ENCODE assay signal across 1 cellular context in the genomic region with DNA sequence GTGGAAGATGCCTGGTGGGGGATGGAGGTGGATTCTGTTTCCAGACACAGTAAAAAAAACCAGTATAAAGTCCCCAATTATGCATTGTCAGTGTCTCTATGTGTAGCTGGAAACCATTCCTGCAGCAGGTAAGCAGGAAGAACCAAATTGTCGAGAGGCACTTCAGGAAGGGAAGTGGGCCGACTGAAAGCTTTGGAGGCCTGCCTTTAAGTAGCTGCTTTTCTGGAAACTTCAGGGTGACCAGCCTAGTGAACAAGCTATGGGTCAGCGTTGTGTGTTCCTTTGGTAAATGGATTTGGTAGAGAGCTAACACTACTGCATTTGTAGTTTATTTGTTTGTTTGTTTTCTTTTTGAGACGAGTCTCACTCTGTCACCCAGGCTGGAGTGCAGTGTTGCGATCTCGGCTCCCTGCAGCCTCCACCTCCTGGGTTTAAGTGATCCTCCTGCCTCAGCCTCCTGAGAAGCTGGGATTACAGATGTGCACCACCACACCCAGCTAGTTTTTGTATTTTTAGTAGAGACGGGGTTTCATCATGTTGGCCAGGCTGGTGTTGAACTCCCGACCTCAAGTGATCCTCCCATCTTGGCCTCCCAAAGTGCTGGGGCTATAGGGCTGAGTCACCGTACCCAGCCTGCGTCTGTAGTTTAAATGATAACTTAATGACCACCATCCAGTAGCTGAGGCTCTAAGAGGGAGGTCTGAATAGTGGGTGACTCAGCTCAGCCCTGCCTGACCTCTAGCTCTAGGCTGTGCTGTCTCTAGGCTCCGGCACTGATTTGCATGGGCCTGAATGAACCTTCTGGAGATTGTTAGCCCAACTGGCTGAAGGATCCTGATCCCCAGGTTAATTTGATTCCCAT.
A peak's percentile ranks its signal among the peaks of the same experiment; 100 is the strongest.
TF ChIP-seq lines count a peak whose summit lies in the region.

No MANE protein-coding gene starts in this region.

TF ChIP-seq in K562, 482 proteins besides CTCF, POLR2A, EP300 and RAD21 (continued from another document and continues in another):
- TF ChIP-seq, protein P1, sequence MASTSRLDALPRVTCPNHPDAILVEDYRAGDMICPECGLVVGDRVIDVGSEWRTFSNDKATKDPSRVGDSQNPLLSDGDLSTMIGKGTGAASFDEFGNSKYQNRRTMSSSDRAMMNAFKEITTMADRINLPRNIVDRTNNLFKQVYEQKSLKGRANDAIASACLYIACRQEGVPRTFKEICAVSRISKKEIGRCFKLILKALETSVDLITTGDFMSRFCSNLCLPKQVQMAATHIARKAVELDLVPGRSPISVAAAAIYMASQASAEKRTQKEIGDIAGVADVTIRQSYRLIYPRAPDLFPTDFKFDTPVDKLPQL (IDR thresholded peaks at IDR 0.05; ENCODE audit: extremely low read depth, insufficient read length), result no peak
- TF ChIP-seq TCF3 (CRISPR knock-in tag; IDR thresholded peaks at IDR 0.05), result peak; percentile 76
- TF ChIP-seq XRCC5 (IDR thresholded peaks at IDR 0.05; ENCODE audit: low read depth, low read length), result no peak
- no peak for TF ChIP-seq ZNF263 (CRISPR knock-in tag; IDR thresholded peaks at IDR 0.05; ENCODE audit: borderline replicate concordance)
- TF ChIP-seq FOXM1 (IDR thresholded peaks at IDR 0.05; ENCODE audit: low read depth), result peak; percentile 95
- no peak for TF ChIP-seq FOXM1 (CRISPR knock-in tag; IDR thresholded peaks at IDR 0.05; ENCODE audit: low read depth)
- 0 out of 2 replicates have a peak, but pooled peaks have one; percentile 54 for TF ChIP-seq ZNF589 (CRISPR knock-in tag; IDR thresholded peaks at IDR 0.05; ENCODE audit: low read depth)
- TF ChIP-seq, protein P2, sequence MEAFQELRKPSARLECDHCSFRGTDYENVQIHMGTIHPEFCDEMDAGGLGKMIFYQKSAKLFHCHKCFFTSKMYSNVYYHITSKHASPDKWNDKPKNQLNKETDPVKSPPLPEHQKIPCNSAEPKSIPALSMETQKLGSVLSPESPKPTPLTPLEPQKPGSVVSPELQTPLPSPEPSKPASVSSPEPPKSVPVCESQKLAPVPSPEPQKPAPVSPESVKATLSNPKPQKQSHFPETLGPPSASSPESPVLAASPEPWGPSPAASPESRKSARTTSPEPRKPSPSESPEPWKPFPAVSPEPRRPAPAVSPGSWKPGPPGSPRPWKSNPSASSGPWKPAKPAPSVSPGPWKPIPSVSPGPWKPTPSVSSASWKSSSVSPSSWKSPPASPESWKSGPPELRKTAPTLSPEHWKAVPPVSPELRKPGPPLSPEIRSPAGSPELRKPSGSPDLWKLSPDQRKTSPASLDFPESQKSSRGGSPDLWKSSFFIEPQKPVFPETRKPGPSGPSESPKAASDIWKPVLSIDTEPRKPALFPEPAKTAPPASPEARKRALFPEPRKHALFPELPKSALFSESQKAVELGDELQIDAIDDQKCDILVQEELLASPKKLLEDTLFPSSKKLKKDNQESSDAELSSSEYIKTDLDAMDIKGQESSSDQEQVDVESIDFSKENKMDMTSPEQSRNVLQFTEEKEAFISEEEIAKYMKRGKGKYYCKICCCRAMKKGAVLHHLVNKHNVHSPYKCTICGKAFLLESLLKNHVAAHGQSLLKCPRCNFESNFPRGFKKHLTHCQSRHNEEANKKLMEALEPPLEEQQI (IDR thresholded peaks at IDR 0.05), result peak; percentile 95
- TF ChIP-seq, protein P3, sequence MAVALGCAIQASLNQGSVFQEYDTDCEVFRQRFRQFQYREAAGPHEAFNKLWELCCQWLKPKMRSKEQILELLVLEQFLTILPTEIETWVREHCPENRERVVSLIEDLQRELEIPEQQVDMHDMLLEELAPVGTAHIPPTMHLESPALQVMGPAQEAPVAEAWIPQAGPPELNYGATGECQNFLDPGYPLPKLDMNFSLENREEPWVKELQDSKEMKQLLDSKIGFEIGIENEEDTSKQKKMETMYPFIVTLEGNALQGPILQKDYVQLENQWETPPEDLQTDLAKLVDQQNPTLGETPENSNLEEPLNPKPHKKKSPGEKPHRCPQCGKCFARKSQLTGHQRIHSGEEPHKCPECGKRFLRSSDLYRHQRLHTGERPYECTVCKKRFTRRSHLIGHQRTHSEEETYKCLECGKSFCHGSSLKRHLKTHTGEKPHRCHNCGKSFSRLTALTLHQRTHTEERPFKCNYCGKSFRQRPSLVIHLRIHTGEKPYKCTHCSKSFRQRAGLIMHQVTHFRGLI (CRISPR knock-in tag; IDR thresholded peaks at IDR 0.05), result no peak
- TF ChIP-seq, protein P4, sequence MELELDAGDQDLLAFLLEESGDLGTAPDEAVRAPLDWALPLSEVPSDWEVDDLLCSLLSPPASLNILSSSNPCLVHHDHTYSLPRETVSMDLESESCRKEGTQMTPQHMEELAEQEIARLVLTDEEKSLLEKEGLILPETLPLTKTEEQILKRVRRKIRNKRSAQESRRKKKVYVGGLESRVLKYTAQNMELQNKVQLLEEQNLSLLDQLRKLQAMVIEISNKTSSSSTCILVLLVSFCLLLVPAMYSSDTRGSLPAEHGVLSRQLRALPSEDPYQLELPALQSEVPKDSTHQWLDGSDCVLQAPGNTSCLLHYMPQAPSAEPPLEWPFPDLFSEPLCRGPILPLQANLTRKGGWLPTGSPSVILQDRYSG (tag; conservative IDR thresholded peaks at IDR 0.05; ENCODE audit: low read depth), result 0 out of 2 replicates have a peak, but pooled peaks have one; percentile 39
- peak; percentile 75; the same call in 1 of the 2 replicates for TF ChIP-seq ATF7 (IDR thresholded peaks at IDR 0.05)
- TF ChIP-seq, protein P5, sequence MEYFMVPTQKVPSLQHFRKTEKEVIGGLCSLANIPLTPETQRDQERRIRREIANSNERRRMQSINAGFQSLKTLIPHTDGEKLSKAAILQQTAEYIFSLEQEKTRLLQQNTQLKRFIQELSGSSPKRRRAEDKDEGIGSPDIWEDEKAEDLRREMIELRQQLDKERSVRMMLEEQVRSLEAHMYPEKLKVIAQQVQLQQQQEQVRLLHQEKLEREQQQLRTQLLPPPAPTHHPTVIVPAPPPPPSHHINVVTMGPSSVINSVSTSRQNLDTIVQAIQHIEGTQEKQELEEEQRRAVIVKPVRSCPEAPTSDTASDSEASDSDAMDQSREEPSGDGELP (CRISPR knock-in tag; IDR thresholded peaks at IDR 0.05; ENCODE audit: borderline replicate concordance), result peak; percentile 56; the same call in 1 of the 2 replicates
- peak; percentile 71 for TF ChIP-seq TAL1 (IDR thresholded peaks at IDR 0.05)
- peak; percentile 28 for TF ChIP-seq TAF9B (IDR thresholded peaks at IDR 0.05; ENCODE audit: partially characterized antibody)
- TF ChIP-seq HDGF (IDR thresholded peaks at IDR 0.05), result no peak
- TF ChIP-seq, protein P6, sequence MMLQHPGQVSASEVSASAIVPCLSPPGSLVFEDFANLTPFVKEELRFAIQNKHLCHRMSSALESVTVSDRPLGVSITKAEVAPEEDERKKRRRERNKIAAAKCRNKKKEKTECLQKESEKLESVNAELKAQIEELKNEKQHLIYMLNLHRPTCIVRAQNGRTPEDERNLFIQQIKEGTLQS (IDR thresholded peaks at IDR 0.05), result peak; percentile 96
- TF ChIP-seq, protein P6 (CRISPR knock-in tag; conservative IDR thresholded peaks at IDR 0.05), result peak; percentile 90
- TF ChIP-seq, protein P7, sequence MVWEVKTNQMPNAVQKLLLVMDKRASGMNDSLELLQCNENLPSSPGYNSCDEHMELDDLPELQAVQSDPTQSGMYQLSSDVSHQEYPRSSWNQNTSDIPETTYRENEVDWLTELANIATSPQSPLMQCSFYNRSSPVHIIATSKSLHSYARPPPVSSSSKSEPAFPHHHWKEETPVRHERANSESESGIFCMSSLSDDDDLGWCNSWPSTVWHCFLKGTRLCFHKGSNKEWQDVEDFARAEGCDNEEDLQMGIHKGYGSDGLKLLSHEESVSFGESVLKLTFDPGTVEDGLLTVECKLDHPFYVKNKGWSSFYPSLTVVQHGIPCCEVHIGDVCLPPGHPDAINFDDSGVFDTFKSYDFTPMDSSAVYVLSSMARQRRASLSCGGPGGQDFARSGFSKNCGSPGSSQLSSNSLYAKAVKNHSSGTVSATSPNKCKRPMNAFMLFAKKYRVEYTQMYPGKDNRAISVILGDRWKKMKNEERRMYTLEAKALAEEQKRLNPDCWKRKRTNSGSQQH (CRISPR knock-in tag; IDR thresholded peaks at IDR 0.05), result no peak
- peak; percentile 20 for TF ChIP-seq CCNT2 (IDR thresholded peaks at IDR 0.05; ENCODE audit: borderline replicate concordance, extremely low read depth, insufficient read length, low read depth, low read length)
- TF ChIP-seq NONO (IDR thresholded peaks at IDR 0.05; ENCODE audit: low read depth in 2 of 2, low read length in 1 of 2), result peak in 1 of 2 experiments; percentile 24; a peak in 1 of 4 replicates
- peak; percentile 92 for TF ChIP-seq SMARCA4 (IDR thresholded peaks at IDR 0.05)
- peak; percentile 87; the same call in 1 of the 2 replicates for TF ChIP-seq NBN (IDR thresholded peaks at IDR 0.05; ENCODE audit: low read depth)
- TF ChIP-seq BACH1 (tag; IDR thresholded peaks at IDR 0.05), result peak; percentile 77; the same call in 1 of the 2 replicates
- TF ChIP-seq ZEB2 (IDR thresholded peaks at IDR 0.05), result 0 out of 2 replicates have a peak, but pooled peaks have one; percentile 58
- no peak for TF ChIP-seq SREBF2 (CRISPR knock-in tag; IDR thresholded peaks at IDR 0.05)
- TF ChIP-seq, protein P8, sequence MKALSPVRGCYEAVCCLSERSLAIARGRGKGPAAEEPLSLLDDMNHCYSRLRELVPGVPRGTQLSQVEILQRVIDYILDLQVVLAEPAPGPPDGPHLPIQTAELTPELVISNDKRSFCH (CRISPR knock-in tag; IDR thresholded peaks at IDR 0.05), result no peak
- TF ChIP-seq, protein P8 (tag; IDR thresholded peaks at IDR 0.05), result peak; percentile 61; the same call in 1 of the 2 replicates
- no peak; a peak in 1 of 4 replicates for TF ChIP-seq ETV6 (IDR thresholded peaks at IDR 0.05; ENCODE audit: borderline replicate concordance in 1 of 2, low read depth in 2 of 2, low read length in 1 of 2)
- no peak for TF ChIP-seq ETV6 (CRISPR knock-in tag; IDR thresholded peaks at IDR 0.05; ENCODE audit: borderline replicate concordance)
- TF ChIP-seq BCOR (IDR thresholded peaks at IDR 0.05), result peak; percentile 94
- TF ChIP-seq GABPA (tag; conservative IDR thresholded peaks at IDR 0.05; ENCODE audit: low read depth), result no peak
- TF ChIP-seq RBM22 (IDR thresholded peaks at IDR 0.05; ENCODE audit: low read depth, low read length, poor library complexity, severe bottlenecking), result no peak
- TF ChIP-seq LEF1 (IDR thresholded peaks at IDR 0.05), result 0 out of 2 replicates have a peak, but pooled peaks have one; percentile 39
- TF ChIP-seq ZBTB8A (IDR thresholded peaks at IDR 0.05; ENCODE audit: partially characterized antibody), result peak; percentile 47
- TF ChIP-seq RFX1 (IDR thresholded peaks at IDR 0.05), result peak; percentile 58
- TF ChIP-seq ARNT (IDR thresholded peaks at IDR 0.05), result peak; percentile 55 to 86; a peak in 3 of 4 replicates
- TF ChIP-seq FOXA3 (CRISPR knock-in tag; conservative IDR thresholded peaks at IDR 0.05 in 1 of 2, IDR thresholded peaks at IDR 0.05 in 1 of 2), result no peak
- TF ChIP-seq ZNF316 (IDR thresholded peaks at IDR 0.05), result peak; percentile 94
- TF ChIP-seq MECOM (CRISPR knock-in tag; IDR thresholded peaks at IDR 0.05), result 0 out of 2 replicates have a peak, but pooled peaks have one; percentile 31
- TF ChIP-seq MAZ (CRISPR knock-in tag; conservative IDR thresholded peaks at IDR 0.05 in 1 of 2, IDR thresholded peaks at IDR 0.05 in 1 of 2), result peak in 1 of 2 experiments; percentile 29; a peak in 1 of 4 replicates
- TF ChIP-seq NFE2L1 (tag; IDR thresholded peaks at IDR 0.05; ENCODE audit: borderline replicate concordance, low read depth), result 0 out of 2 replicates have a peak, but pooled peaks have one; percentile 29
- TF ChIP-seq KDM5B (IDR thresholded peaks at IDR 0.05; ENCODE audit: insufficient replicate concordance, low read depth, low read length), result no peak
- TF ChIP-seq RHOXF2B (CRISPR knock-in tag; conservative IDR thresholded peaks at IDR 0.05), result no peak
- peak; percentile 58; the same call in 1 of the 2 replicates for TF ChIP-seq TRIM28 (IDR thresholded peaks at IDR 0.05)
- TF ChIP-seq, protein P9, sequence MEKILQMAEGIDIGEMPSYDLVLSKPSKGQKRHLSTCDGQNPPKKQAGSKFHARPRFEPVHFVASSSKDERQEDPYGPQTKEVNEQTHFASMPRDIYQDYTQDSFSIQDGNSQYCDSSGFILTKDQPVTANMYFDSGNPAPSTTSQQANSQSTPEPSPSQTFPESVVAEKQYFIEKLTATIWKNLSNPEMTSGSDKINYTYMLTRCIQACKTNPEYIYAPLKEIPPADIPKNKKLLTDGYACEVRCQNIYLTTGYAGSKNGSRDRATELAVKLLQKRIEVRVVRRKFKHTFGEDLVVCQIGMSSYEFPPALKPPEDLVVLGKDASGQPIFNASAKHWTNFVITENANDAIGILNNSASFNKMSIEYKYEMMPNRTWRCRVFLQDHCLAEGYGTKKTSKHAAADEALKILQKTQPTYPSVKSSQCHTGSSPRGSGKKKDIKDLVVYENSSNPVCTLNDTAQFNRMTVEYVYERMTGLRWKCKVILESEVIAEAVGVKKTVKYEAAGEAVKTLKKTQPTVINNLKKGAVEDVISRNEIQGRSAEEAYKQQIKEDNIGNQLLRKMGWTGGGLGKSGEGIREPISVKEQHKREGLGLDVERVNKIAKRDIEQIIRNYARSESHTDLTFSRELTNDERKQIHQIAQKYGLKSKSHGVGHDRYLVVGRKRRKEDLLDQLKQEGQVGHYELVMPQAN (IDR thresholded peaks at IDR 0.05; ENCODE audit: borderline replicate concordance), result peak; percentile 44; the same call in 1 of the 2 replicates
- TF ChIP-seq, protein P10, sequence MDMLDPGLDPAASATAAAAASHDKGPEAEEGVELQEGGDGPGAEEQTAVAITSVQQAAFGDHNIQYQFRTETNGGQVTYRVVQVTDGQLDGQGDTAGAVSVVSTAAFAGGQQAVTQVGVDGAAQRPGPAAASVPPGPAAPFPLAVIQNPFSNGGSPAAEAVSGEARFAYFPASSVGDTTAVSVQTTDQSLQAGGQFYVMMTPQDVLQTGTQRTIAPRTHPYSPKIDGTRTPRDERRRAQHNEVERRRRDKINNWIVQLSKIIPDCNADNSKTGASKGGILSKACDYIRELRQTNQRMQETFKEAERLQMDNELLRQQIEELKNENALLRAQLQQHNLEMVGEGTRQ (CRISPR knock-in tag; IDR thresholded peaks at IDR 0.05), result no peak
- TF ChIP-seq SMAD4 (CRISPR knock-in tag; conservative IDR thresholded peaks at IDR 0.05), result peak; percentile 64
- TF ChIP-seq SMARCC2 (IDR thresholded peaks at IDR 0.05; ENCODE audit: low read depth), result peak; percentile 73; the same call in 1 of the 2 replicates
- peak; percentile 98 for TF ChIP-seq FOSL1 (tag; conservative IDR thresholded peaks at IDR 0.05)
- TF ChIP-seq TEAD4 (IDR thresholded peaks at IDR 0.05; ENCODE audit: low read length), result peak; percentile 73
- TF ChIP-seq TEAD4 (CRISPR knock-in tag; IDR thresholded peaks at IDR 0.05; ENCODE audit: borderline replicate concordance), result no peak
- TF ChIP-seq NRF1 (conservative IDR thresholded peaks at IDR 0.05 in 1 of 2, IDR thresholded peaks at IDR 0.05 in 1 of 2), result peak in 1 of 2 experiments; percentile 44; a peak in 1 of 4 replicates
- TF ChIP-seq DMBX1 (CRISPR knock-in tag; IDR thresholded peaks at IDR 0.05; ENCODE audit: borderline replicate concordance), result peak; percentile 54; the same call in 1 of the 2 replicates
- no peak for TF ChIP-seq ATF1 (CRISPR knock-in tag; IDR thresholded peaks at IDR 0.05)
- peak; percentile 43; the same call in 1 of the 2 replicates for TF ChIP-seq ATF1 (tag; IDR thresholded peaks at IDR 0.05)
